Comparison of ENCODE assay signal across 12 cellular contexts in genomic region chr12:65720136-65720535, GRCh38.
DNase-seq lines count a peak whose midpoint lies in the region; ATAC-seq and TF ChIP-seq lines count a peak whose summit lies in the region.
"Had no signal": no experiment of that assay in that cellular context is flagged by ENCODE, and none has a peak within 500 bp of the region (broad histone marks: within the 10 kb centered on the region; RNA-seq: fewer than 3 reads in every experiment).

No MANE protein-coding gene starts in this region.

- TF ChIP-seq CTCF in RWPE2 (IDR thresholded peaks at IDR 0.05; ENCODE audit: poor library complexity, severe bottlenecking): no peak
- no peak for TF ChIP-seq CTCF in epithelial cell of proximal tubule (conservative IDR thresholded peaks at IDR 0.05; ENCODE audit: low read depth, low read length)

- no peaks in the 10 kb centered on the region for H3K9me3 Mint-ChIP-seq in activated CD4-positive, alpha-beta memory T cell treated with anti-CD3 and anti-CD28 coated beads, Interleukin-2, amount 10 ng/mL, durations not matched to agents 7 days and 5 days

- H3K4me3 Mint-ChIP-seq in activated CD4-positive, alpha-beta memory T cell treated with anti-CD3 and anti-CD28 coated beads, Interleukin-2, amount 10 ng/mL, durations not matched to agents 7 days and 5 days: no peak overlapping the region
- H3K4me3 Mint-ChIP-seq: activated CD8-positive, alpha-beta memory T cell treated with anti-CD3 and anti-CD28 coated beads, Interleukin-2, amount 10 ng/mL, durations not matched to agents 7 days and 5 days had no signal

- H3K9me3 ChIP-seq in RWPE2 (ENCODE audit: severe bottlenecking): no peaks in the 10 kb centered on the region

- ATAC-seq in RWPE2 (ENCODE audit: low read depth) (peak; percentile 92), HG03045 (IDR thresholded peaks at IDR 0.05; ENCODE audit: unreplicated experiment) (no peak)
- ATAC-seq: activated CD8-positive, alpha-beta memory T cell treated with anti-CD3 and anti-CD28 coated beads, Interleukin-2, amount 10 ng/mL, durations not matched to agents 7 days and 5 days; left colon had no signal

- intact Hi-C loops in cardiac septum (cut with DNase I): no loop called here

- CTCF ChIA-PET in activated CD4-positive, alpha-beta memory T cell treated with anti-CD3 and anti-CD28 coated beads, Interleukin-2, amount 10 ng/mL, durations not matched to agents 7 days and 5 days (lab: Charles Lee): no interaction called here

- no peaks in the 10 kb centered on the region for H3K36me3 ChIP-seq in RWPE2 (ENCODE audit: low read depth)

- DNase-seq in GM04503 (ENCODE audit: low read depth): peak; percentile 78
- DNase-seq in RWPE2 (ENCODE audit: low spot score): peak; percentile 66
- peak; percentile 87 for DNase-seq in epithelial cell of proximal tubule (ENCODE audit: low read depth)
- DNase-seq in renal cortical epithelial cell (ENCODE audit: low read depth): peak; percentile 94
- DNase-seq in activated CD8-positive, alpha-beta memory T cell treated with anti-CD3 and anti-CD28 coated beads, Interleukin-2, amount 50 U/mL, for 4 hours: no peak
- DNase-seq in activated CD4-positive, alpha-beta memory T cell treated with anti-CD3 and anti-CD28 coated beads, Interleukin-2, amount 10 ng/mL, durations not matched to agents 7 days and 5 days: no peak
- DNase-seq in cardiac septum (ENCODE audit: low spot score): no peak
- DNase-seq: activated CD8-positive, alpha-beta memory T cell treated with anti-CD3 and anti-CD28 coated beads, Interleukin-2, amount 10 ng/mL, durations not matched to agents 7 days and 5 days; left colon; NCI-H1694; NCI-H510A had no signal

- POLR2A ChIA-PET in activated CD4-positive, alpha-beta memory T cell treated with anti-CD3 and anti-CD28 coated beads, Interleukin-2, amount 10 ng/mL, durations not matched to agents 7 days and 5 days (lab: Charles Lee): no interaction called here

- no peaks in the 10 kb centered on the region for H3K36me3 Mint-ChIP-seq in activated CD4-positive, alpha-beta memory T cell treated with anti-CD3 and anti-CD28 coated beads, Interleukin-2, amount 10 ng/mL, durations not matched to agents 7 days and 5 days (ENCODE audit: low read depth)
- H3K36me3 Mint-ChIP-seq: activated CD8-positive, alpha-beta memory T cell treated with anti-CD3 and anti-CD28 coated beads, Interleukin-2, amount 10 ng/mL, durations not matched to agents 7 days and 5 days had no signal

- peaks cover 17% of the 10 kb centered on the region for H3K4me1 ChIP-seq in RWPE2 (ENCODE audit: insufficient read depth, poor library complexity, severe bottlenecking)

- peak overlapping the region; percentile 52 for H3K27ac ChIP-seq in RWPE2 (ENCODE audit: poor library complexity, severe bottlenecking)

- H3K27me3 Mint-ChIP-seq in activated CD4-positive, alpha-beta memory T cell treated with anti-CD3 and anti-CD28 coated beads, Interleukin-2, amount 10 ng/mL, durations not matched to agents 7 days and 5 days: peaks cover 10% of the 10 kb centered on the region

- H3K27me3 ChIP-seq in RWPE2 (ENCODE audit: insufficient read depth, poor library complexity, severe bottlenecking): no peaks in the 10 kb centered on the region

- H3K4me3 ChIP-seq in RWPE2 (ENCODE audit: severe bottlenecking) (no peak overlapping the region), epithelial cell of proximal tubule (ENCODE audit: low read depth, low read length) (no peak overlapping the region)

- no peaks in the 10 kb centered on the region for H3K4me1 Mint-ChIP-seq in activated CD4-positive, alpha-beta memory T cell treated with anti-CD3 and anti-CD28 coated beads, Interleukin-2, amount 10 ng/mL, durations not matched to agents 7 days and 5 days
- H3K4me1 Mint-ChIP-seq: activated CD8-positive, alpha-beta memory T cell treated with anti-CD3 and anti-CD28 coated beads, Interleukin-2, amount 10 ng/mL, durations not matched to agents 7 days and 5 days had no signal

- no peak overlapping the region for H3K27ac Mint-ChIP-seq in activated CD4-positive, alpha-beta memory T cell treated with anti-CD3 and anti-CD28 coated beads, Interleukin-2, amount 10 ng/mL, durations not matched to agents 7 days and 5 days
- H3K27ac Mint-ChIP-seq: activated CD8-positive, alpha-beta memory T cell treated with anti-CD3 and anti-CD28 coated beads, Interleukin-2, amount 10 ng/mL, durations not matched to agents 7 days and 5 days had no signal

Comparison
In these comparisons a context has a peak if more than half of its experiments do, and no peak if none do; other contexts are left out.
1. DNase-seq: peak in GM04503 (single experiment), RWPE2 (single experiment), epithelial cell of proximal tubule (single experiment) and renal cortical epithelial cell (single experiment); none in activated CD8-positive, alpha-beta memory T cell treated with anti-CD3 and anti-CD28 coated beads, Interleukin-2, amount 50 U/mL, for 4 hours (single experiment), activated CD4-positive, alpha-beta memory T cell treated with anti-CD3 and anti-CD28 coated beads, Interleukin-2, amount 10 ng/mL, durations not matched to agents 7 days and 5 days (single experiment) and cardiac septum (single experiment).